Comparison of ENCODE assay signal across 8 cellular contexts in the genomic region with DNA sequence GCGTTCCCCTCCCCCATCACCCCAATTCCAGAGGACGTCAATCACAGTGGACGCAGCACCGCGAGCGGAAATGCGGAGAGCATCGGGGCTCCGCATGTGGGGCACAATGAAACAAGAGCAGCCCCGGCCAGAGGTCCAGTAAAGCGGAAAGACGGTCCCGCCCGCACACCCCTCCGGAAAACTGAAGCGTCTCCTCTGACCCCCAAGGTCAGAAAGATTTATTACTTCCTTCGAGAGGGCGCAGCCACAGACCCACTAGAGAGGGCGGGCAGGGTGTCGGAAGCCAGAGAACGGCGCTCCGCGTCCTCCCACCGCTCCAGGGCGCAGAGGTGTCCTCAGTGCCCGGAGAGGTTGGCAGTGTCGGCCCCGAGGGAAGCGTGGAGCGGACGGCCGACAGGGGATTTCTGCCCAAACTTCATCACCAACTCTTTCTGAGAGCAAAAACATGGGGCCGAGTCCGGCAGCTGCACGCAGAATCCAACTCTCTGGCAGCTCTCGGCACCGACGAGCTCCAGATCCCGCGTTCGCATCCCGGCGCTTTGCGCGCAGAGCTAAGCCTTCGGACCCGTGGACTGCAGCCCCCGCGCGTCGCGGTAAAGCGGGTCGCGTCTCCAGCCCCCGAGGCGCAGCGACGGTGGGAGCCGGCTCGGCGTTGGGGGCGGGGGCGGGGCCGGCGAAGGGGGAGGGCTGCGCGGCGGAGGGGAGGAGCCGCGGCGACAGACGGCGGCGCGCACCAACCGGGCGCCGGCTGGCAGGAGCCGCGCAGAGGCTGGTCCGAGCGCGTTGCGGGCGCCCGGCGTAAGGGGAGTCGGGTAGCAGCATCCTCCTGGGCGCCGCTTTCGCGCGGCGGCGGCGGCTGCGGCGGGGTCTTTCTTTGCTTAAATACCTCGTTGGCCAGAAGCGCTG. TPM values are rescaled to one million over a fixed set of nuclear protein-coding genes. Genes with fewer than 3 reads are reported as not detected.
DNase-seq lines count a peak whose midpoint lies in the region; ATAC-seq and TF ChIP-seq lines count a peak whose summit lies in the region.

A gene with protein sequence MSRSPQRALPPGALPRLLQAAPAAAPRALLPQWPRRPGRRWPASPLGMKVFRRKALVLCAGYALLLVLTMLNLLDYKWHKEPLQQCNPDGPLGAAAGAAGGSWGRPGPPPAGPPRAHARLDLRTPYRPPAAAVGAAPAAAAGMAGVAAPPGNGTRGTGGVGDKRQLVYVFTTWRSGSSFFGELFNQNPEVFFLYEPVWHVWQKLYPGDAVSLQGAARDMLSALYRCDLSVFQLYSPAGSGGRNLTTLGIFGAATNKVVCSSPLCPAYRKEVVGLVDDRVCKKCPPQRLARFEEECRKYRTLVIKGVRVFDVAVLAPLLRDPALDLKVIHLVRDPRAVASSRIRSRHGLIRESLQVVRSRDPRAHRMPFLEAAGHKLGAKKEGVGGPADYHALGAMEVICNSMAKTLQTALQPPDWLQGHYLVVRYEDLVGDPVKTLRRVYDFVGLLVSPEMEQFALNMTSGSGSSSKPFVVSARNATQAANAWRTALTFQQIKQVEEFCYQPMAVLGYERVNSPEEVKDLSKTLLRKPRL (plus strand): TSS at position 763 of the 906 bp plus-strand sequence. CDS start 1,046 bp downstream, outside the sequence.

- WGBS in heart left ventricle, 4 donors: 0 to 2% (median 1%) methylated on average over 23 to 102 of the region's 102 CpGs
- WGBS in upper lobe of left lung, 2 donors: 1% methylated on average over 34 to 70 of the region's 102 CpGs

- peak within 1 kb of the TSS; percentile 76 for H3K4me3 ChIP-seq in Jurkat, Clone E6-1 (ENCODE audit: low read length)
- H3K4me3 ChIP-seq in heart left ventricle (peak within 1 kb of the TSS; percentile 51 to 91 (median 72)), upper lobe of left lung (peak within 1 kb of the TSS; percentile 75 to 93 (median 79))

- TF ChIP-seq CTCF in heart left ventricle (IDR thresholded peaks at IDR 0.05) (no peak), upper lobe of left lung (IDR thresholded peaks at IDR 0.05) (no peak)

- DNase-seq in Daoy (ENCODE audit: low read depth): peak; percentile 92
- DNase-seq in Jurkat, Clone E6-1 (ENCODE audit: low read depth, low spot score): peak; percentile 64
- peak; percentile 50 for DNase-seq in activated naive CD8-positive, alpha-beta T cell treated with anti-CD3 and anti-CD28 coated beads, Interleukin-2, amount 50 U/mL, for 16 hours (ENCODE audit: low read depth, low spot score)
- DNase-seq in heart left ventricle: peak; percentile 73 to 87 (median 75)
- peak; percentile 67 for DNase-seq in pons (ENCODE audit: low spot score)
- peak; percentile 73 to 95 for DNase-seq in upper lobe of left lung

- H3K27me3 ChIP-seq in heart left ventricle (peaks cover 0 to 33% (median 9%) of the 10 kb centered on the region in 9 donors), upper lobe of left lung (peaks cover 0 to 16% (median 10%) of the 10 kb centered on the region in 4 donors)

- no peak for TF ChIP-seq EP300 in upper lobe of left lung (IDR thresholded peaks at IDR 0.05)

- TF ChIP-seq POLR2A in heart left ventricle (IDR thresholded peaks at IDR 0.05) (peak in 1 of 2 donors; percentile 51), upper lobe of left lung (IDR thresholded peaks at IDR 0.05) (peak in 1 of 4 donors; percentile 24)

- peaks cover 0 to 37% (median 2%) of the 10 kb centered on the region in 12 donors for H3K4me1 ChIP-seq in heart left ventricle
- peaks cover 9 to 37% (median 17%) of the 10 kb centered on the region in 4 donors for H3K4me1 ChIP-seq in upper lobe of left lung

- H3K36me3 ChIP-seq in heart left ventricle (peaks cover 0 to 6% (median 0%) of the 10 kb centered on the region in 9 donors), upper lobe of left lung (peaks cover 0 to 6% (median 2%) of the 10 kb centered on the region in 4 donors)

- intact Hi-C loops in heart left ventricle (cut with DNase I): loop anchor here in 4 of 10 donors (2.0 to 10.0 kb wide), 3 partner anchors 526 to 846 kb away; no protein-coding TSS in a partner anchor

- peak; percentile 70 for ATAC-seq in GM21576 (IDR thresholded peaks at IDR 0.05; ENCODE audit: unreplicated experiment)
- peak; percentile 95 for ATAC-seq in SK-N-SH treated with all-trans-retinoic acid at 6 μM for 48 hours
- peak; percentile 66 to 98 (median 94) for ATAC-seq in heart left ventricle
- ATAC-seq in upper lobe of left lung (ENCODE audit: low FRiP score in 2 of 2): peak; percentile 83 to 97

- peak within 1 kb of the TSS in 11 of 12 donors; percentile 43 to 82 (median 60) for H3K27ac ChIP-seq in heart left ventricle
- H3K27ac ChIP-seq in upper lobe of left lung: peak within 1 kb of the TSS; percentile 81 to 88 (median 84)

- H3K9me3 ChIP-seq in heart left ventricle (no peaks in the 10 kb centered on the region), upper lobe of left lung (no peaks in the 10 kb centered on the region)

TF ChIP-seq in SK-N-SH treated with all-trans-retinoic acid at 6 μM for 48 hours, 23 proteins besides CTCF, POLR2A, EP300 and RAD21:
- no peak for TF ChIP-seq ZNF70 (CRISPR knock-in tag; IDR thresholded peaks at IDR 0.05)
- TF ChIP-seq, protein P1, sequence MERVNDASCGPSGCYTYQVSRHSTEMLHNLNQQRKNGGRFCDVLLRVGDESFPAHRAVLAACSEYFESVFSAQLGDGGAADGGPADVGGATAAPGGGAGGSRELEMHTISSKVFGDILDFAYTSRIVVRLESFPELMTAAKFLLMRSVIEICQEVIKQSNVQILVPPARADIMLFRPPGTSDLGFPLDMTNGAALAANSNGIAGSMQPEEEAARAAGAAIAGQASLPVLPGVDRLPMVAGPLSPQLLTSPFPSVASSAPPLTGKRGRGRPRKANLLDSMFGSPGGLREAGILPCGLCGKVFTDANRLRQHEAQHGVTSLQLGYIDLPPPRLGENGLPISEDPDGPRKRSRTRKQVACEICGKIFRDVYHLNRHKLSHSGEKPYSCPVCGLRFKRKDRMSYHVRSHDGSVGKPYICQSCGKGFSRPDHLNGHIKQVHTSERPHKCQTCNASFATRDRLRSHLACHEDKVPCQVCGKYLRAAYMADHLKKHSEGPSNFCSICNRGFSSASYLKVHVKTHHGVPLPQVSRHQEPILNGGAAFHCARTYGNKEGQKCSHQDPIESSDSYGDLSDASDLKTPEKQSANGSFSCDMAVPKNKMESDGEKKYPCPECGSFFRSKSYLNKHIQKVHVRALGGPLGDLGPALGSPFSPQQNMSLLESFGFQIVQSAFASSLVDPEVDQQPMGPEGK (CRISPR knock-in tag; IDR thresholded peaks at IDR 0.05; ENCODE audit: borderline replicate concordance): no peak
- TF ChIP-seq ESRRG (CRISPR knock-in tag; IDR thresholded peaks at IDR 0.05): no peak
- TF ChIP-seq GLIS3 (CRISPR knock-in tag; IDR thresholded peaks at IDR 0.05): no peak
- no peak for TF ChIP-seq CSDC2 (CRISPR knock-in tag; IDR thresholded peaks at IDR 0.05)
- TF ChIP-seq ZFP30 (CRISPR knock-in tag; IDR thresholded peaks at IDR 0.05): no peak
- TF ChIP-seq, protein P2, sequence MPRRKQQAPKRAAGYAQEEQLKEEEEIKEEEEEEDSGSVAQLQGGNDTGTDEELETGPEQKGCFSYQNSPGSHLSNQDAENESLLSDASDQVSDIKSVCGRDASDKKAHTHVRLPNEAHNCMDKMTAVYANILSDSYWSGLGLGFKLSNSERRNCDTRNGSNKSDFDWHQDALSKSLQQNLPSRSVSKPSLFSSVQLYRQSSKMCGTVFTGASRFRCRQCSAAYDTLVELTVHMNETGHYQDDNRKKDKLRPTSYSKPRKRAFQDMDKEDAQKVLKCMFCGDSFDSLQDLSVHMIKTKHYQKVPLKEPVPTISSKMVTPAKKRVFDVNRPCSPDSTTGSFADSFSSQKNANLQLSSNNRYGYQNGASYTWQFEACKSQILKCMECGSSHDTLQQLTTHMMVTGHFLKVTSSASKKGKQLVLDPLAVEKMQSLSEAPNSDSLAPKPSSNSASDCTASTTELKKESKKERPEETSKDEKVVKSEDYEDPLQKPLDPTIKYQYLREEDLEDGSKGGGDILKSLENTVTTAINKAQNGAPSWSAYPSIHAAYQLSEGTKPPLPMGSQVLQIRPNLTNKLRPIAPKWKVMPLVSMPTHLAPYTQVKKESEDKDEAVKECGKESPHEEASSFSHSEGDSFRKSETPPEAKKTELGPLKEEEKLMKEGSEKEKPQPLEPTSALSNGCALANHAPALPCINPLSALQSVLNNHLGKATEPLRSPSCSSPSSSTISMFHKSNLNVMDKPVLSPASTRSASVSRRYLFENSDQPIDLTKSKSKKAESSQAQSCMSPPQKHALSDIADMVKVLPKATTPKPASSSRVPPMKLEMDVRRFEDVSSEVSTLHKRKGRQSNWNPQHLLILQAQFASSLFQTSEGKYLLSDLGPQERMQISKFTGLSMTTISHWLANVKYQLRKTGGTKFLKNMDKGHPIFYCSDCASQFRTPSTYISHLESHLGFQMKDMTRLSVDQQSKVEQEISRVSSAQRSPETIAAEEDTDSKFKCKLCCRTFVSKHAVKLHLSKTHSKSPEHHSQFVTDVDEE (CRISPR knock-in tag; IDR thresholded peaks at IDR 0.05): no peak
- TF ChIP-seq TCF4 (CRISPR knock-in tag; IDR thresholded peaks at IDR 0.05; ENCODE audit: borderline replicate concordance): no peak

RNA-seq across cellular contexts. Expression of the gene that starts here (rescaled TPM):
- total RNA-seq in Daoy (2014; rRNA removed; shearing (Covaris generic)): 9.5 and 14.2 TPM in 2 replicates
- 17.2 TPM for polyA plus RNA-seq in Jurkat, Clone E6-1 (2012; ENCODE audit: insufficient read depth, insufficient read length)
- total RNA-seq in heart left ventricle: 1 to 10 TPM; 1.3 to 8.7 (median 2.4) TPM
- 1 to 10 TPM in 1 of 2 donors, under 1 TPM in 1; 0.84 to 2.8 TPM for polyA plus RNA-seq in heart left ventricle
- total RNA-seq in upper lobe of left lung: 10 to 100 TPM in 4 of 6 donors, 1 to 10 TPM in 2; 2.1 to 12.8 (median 11.7) TPM

Comparison
In these comparisons a context has a peak if more than half of its experiments do, and no peak if none do; other contexts are left out.
1. Peak in every context shown above with its lines: DNase-seq, ATAC-seq, H3K4me3 ChIP-seq and H3K27ac ChIP-seq.